Comparison of ENCODE assay signal across 1 cellular context in genomic region chr7:92460109-92460508, GRCh38.
TF ChIP-seq lines count a peak whose summit lies in the region.

No MANE protein-coding gene starts in this region.

TF ChIP-seq in WTC11, 78 proteins besides CTCF, POLR2A, EP300 and RAD21 (continued from another document):
- TF ChIP-seq ZMAT4 (CRISPR knock-in tag; IDR thresholded peaks at IDR 0.05) (no peak), TCF7 (CRISPR knock-in tag; IDR thresholded peaks at IDR 0.05; ENCODE audit: low read depth) (no peak), ETV6 (CRISPR knock-in tag; IDR thresholded peaks at IDR 0.05) (no peak), JAZF1 (CRISPR knock-in tag; IDR thresholded peaks at IDR 0.05) (no peak), ZSCAN18 (CRISPR knock-in tag; IDR thresholded peaks at IDR 0.05) (no peak), NFATC4 (CRISPR knock-in tag; IDR thresholded peaks at IDR 0.05) (no peak), EMX1 (CRISPR knock-in tag; IDR thresholded peaks at IDR 0.05) (no peak), GTF2I (CRISPR knock-in tag; conservative IDR thresholded peaks at IDR 0.05) (no peak)
- TF ChIP-seq, protein P1, sequence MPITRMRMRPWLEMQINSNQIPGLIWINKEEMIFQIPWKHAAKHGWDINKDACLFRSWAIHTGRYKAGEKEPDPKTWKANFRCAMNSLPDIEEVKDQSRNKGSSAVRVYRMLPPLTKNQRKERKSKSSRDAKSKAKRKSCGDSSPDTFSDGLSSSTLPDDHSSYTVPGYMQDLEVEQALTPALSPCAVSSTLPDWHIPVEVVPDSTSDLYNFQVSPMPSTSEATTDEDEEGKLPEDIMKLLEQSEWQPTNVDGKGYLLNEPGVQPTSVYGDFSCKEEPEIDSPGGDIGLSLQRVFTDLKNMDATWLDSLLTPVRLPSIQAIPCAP (CRISPR knock-in tag; IDR thresholded peaks at IDR 0.05): no peak
- TF ChIP-seq, protein P2, sequence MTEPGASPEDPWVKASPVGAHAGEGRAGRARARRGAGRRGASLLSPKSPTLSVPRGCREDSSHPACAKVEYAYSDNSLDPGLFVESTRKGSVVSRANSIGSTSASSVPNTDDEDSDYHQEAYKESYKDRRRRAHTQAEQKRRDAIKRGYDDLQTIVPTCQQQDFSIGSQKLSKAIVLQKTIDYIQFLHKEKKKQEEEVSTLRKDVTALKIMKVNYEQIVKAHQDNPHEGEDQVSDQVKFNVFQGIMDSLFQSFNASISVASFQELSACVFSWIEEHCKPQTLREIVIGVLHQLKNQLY (CRISPR knock-in tag; IDR thresholded peaks at IDR 0.05): no peak
